In the genomic region with DNA sequence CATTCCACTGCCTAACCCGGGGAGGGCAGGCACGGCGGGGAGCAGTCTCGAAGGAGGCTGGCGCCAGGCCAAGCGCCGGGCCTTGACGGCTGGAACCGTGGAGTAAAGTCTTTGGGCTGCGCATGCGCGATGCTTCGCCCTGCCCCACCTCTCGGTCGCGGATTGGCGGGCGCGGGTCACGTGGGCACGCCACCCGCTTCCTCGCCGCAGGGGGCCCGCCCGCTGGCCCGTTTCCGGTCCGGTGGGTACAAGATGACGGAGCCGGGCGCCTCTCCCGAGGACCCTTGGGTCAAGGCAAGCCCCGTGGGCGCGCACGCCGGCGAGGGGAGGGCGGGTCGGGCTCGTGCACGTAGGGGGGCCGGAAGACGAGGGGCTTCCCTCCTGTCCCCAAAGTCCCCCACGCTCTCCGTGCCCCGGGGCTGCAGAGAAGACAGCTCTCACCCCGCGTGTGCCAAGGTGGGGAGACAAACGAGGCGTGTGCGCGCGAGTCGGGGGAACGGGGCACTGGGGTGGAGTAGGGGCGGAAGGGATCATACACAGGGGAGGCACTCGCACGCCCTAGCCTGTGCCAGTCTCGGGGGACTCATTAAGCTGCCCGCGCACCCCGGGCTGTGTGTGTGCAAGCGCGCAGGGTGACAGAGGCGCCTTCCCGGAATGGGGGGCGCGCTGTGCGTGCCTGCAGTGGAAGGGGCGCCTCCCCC, we compare ENCODE assay signal across 8 cellular contexts. TPM values are rescaled to one million over a fixed set of nuclear protein-coding genes. Genes with fewer than 3 reads are reported as not detected.
A peak's percentile ranks its signal among the peaks of the same experiment; 100 is the strongest.
DNase-seq lines count a peak whose midpoint lies in the region; ATAC-seq and TF ChIP-seq lines count a peak whose summit lies in the region.

A gene with protein sequence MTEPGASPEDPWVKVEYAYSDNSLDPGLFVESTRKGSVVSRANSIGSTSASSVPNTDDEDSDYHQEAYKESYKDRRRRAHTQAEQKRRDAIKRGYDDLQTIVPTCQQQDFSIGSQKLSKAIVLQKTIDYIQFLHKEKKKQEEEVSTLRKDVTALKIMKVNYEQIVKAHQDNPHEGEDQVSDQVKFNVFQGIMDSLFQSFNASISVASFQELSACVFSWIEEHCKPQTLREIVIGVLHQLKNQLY (plus strand): TSS at position 228 of the 701 bp plus-strand sequence. CDS start 25 bp downstream, at position 253.

- H3K4me1 ChIP-seq in A673 (ENCODE audit: insufficient read depth, low read length, poor library complexity, severe bottlenecking) = peaks cover 10% of the 10 kb centered on the region
- H3K4me1 ChIP-seq in right lobe of liver = peaks cover 0 to 69% (median 29%) of the 10 kb centered on the region in 4 donors

- DNase-seq in A673 (ENCODE audit: low spot score) (peak; percentile 91), NCI-H774 (lab: John Stamatoyannopoulos, UW) (peak; percentile 98), dermis microvascular lymphatic vessel endothelial cell (ENCODE audit: low read depth in 2 of 2) (peak; percentile 65 to 90), right lobe of liver (peak; percentile 95 to 96 (median 96))
- DNase-seq in activated CD4-positive, alpha-beta T cell treated with anti-CD3 and anti-CD28 coated beads, Interleukin-2, amount 50 U/mL, for 48 hours = peak; percentile 91 to 92
- DNase-seq in stimulated activated CD4-positive, alpha-beta T cell treated with anti-CD3 and anti-CD28 coated beads, Interleukin-4, amount 100 ng/mL, for 1 hour = peak; percentile 92

- no peak for TF ChIP-seq CTCF in A673 (conservative IDR thresholded peaks at IDR 0.05; ENCODE audit: low read depth, low read length)
- no peak for TF ChIP-seq CTCF in right lobe of liver (IDR thresholded peaks at IDR 0.05)

- H3K27me3 ChIP-seq in A673 (replicated peaks; ENCODE audit: insufficient read depth, low read depth, low read length, poor library complexity) (no peaks in the 10 kb centered on the region), right lobe of liver (no peaks in the 10 kb centered on the region)

- WGBS in right lobe of liver (ENCODE audit: insufficient coverage, low coverage, low lambda C conversion rate, missing lambda C conversion rate) = 0% methylated on average over 6 of the region's 72 CpGs

- CTCF ChIA-PET in A673 (lab: Charles Lee) = interaction anchor here (0.6 kb wide), 1 partner anchor 11 kb away, joined by 3 read pairs; no protein-coding TSS in a partner anchor

- POLR2A ChIA-PET in A673 (lab: Charles Lee; ENCODE audit: low non-redundant PET) = no interaction called here

- H3K9me3 ChIP-seq in A673 (ENCODE audit: low read depth, low read length, poor library complexity, severe bottlenecking) (no peaks in the 10 kb centered on the region), right lobe of liver (no peaks in the 10 kb centered on the region)

- in situ Hi-C loops in GM18951 (cut with MboI; ENCODE audit: low sequenced_read_pairs, unreplicated experiment) = no loop called here

- H3K36me3 ChIP-seq in A673 (ENCODE audit: insufficient read depth, low read length, poor library complexity, severe bottlenecking) (peaks cover 42% of the 10 kb centered on the region), right lobe of liver (peaks cover 0 to 46% (median 15%) of the 10 kb centered on the region in 4 donors)

- TF ChIP-seq POLR2A in GM18951 (IDR thresholded peaks at IDR 0.05; ENCODE audit: extremely low read depth, insufficient read depth, insufficient read length) (peak; percentile 81), right lobe of liver (IDR thresholded peaks at IDR 0.05) (peak; percentile 46)

- BruUV-seq in A673 (replicated peaks; lab: Mats Ljungman, UMichigan) = no TSS peak

- intact Hi-C loops in A673 (cut with micrococcal nuclease; ENCODE audit: unreplicated experiment) = no loop called here
- intact Hi-C loops in right lobe of liver (cut with DNase I) = no loop called here

- peak within 1 kb of the TSS; percentile 88 for H3K27ac ChIP-seq in A673 (ENCODE audit: low read depth, low read length, poor library complexity, severe bottlenecking)
- peak within 1 kb of the TSS; percentile 86 to 94 (median 86) for H3K27ac ChIP-seq in right lobe of liver

- ATAC-seq in HG03565 (IDR thresholded peaks at IDR 0.05; ENCODE audit: unreplicated experiment) (peak; percentile 44), right lobe of liver (peak; percentile 60 to 73 (median 68))

- H3K4me3 ChIP-seq in A673 (ENCODE audit: low read depth, low read length, poor library complexity, severe bottlenecking) = peak within 1 kb of the TSS; percentile 64
- H3K4me3 ChIP-seq in right lobe of liver = peak within 1 kb of the TSS; percentile 83 to 99 (median 98)

RNA-seq across cellular contexts. Expression of the gene that starts here (rescaled TPM):
- 32.8 and 33.7 TPM in 2 replicates for total RNA-seq in A673 (2021)
- total RNA-seq in dermis microvascular lymphatic vessel endothelial cell = 25.4 and 34.6 TPM in 2 replicates
- 10 to 100 TPM; 34.5 to 46.2 (median 35.2) TPM for total RNA-seq in right lobe of liver

Comparison
In these comparisons a context has a peak if more than half of its experiments do, and no peak if none do; other contexts are left out.
1. Peak in every context shown above with its lines: DNase-seq, ATAC-seq, H3K4me3 ChIP-seq and H3K27ac ChIP-seq.